In genomic region chr7:95649546-95649945, GRCh38 we compare ENCODE assay signal across 16 cellular contexts. TPM values are rescaled to one million over a fixed set of nuclear protein-coding genes. Genes with fewer than 3 reads are reported as not detected.
"Had no signal": no experiment of that assay in that cellular context is flagged by ENCODE, and none has a peak within 500 bp of the region (broad histone marks: within the 10 kb centered on the region; RNA-seq: fewer than 3 reads in every experiment).

No MANE protein-coding gene starts in this region.

- H3K4me1 ChIP-seq: colonic mucosa had no signal

- H3K4me3 ChIP-seq: colonic mucosa, hepatocyte, ovary had no signal

- H3K27ac ChIP-seq: colonic mucosa, hepatocyte, ovary had no signal

- H3K36me3 ChIP-seq: colonic mucosa, ovary had no signal

- H2AFZ ChIP-seq: hepatocyte had no signal

- ATAC-seq: left colon; left ventricle myocardium superior; naive thymus-derived CD8-positive, alpha-beta T cell; right cardiac atrium had no signal

- H3K4me2 ChIP-seq: hepatocyte had no signal

- H3K79me2 ChIP-seq: hepatocyte had no signal

- H3K27me3 ChIP-seq: colonic mucosa, hepatocyte, ovary had no signal

- DNase-seq: colonic mucosa; dermis blood vessel endothelial cell; erythroblast; foreskin melanocyte; head of caudate nucleus; left colon; left ventricle myocardium superior; naive thymus-derived CD8-positive, alpha-beta T cell; ovary; right cardiac atrium; small intestine; stimulated activated CD4-positive, alpha-beta T cell treated with anti-CD3 and anti-CD28 coated beads, Interleukin-12 subunit alpha, Interleukin-12 subunit beta, amount 100 ng/mL, for 4 hours; stimulated activated naive CD4-positive, alpha-beta T cell treated with Interleukin-2 at 50 U/mL for 16 hours; trophoblast cell had no signal

- H3K9me3 ChIP-seq: colonic mucosa, ovary had no signal

- FAIRE-seq: small intestine had no signal

RNA-seq across cellular contexts. Expression of gene PDK4, which starts 53.2 kb away (rescaled TPM):
- polyA plus RNA-seq: naive thymus-derived CD8-positive, alpha-beta T cell; neural cell had no signal
